ENCODE assay signal across 7 cellular contexts in genomic region chr21:41878831-41879189, GRCh38. TPM values are rescaled to one million over a fixed set of nuclear protein-coding genes. Genes with fewer than 3 reads are reported as not detected.
DNase-seq lines count a peak whose midpoint lies in the region; ATAC-seq, FAIRE-seq and TF ChIP-seq lines count a peak whose summit lies in the region.

No MANE protein-coding gene starts in this region.

- H3K4me3 Mint-ChIP-seq in immature natural killer cell: peak overlapping the region in 4 of 5 donors; percentile 50 to 70 (median 61)

- DNase-seq in GM12892 (ENCODE audit: insufficient read length): peak; percentile 77
- DNase-seq in NCI-H1417 (lab: John Stamatoyannopoulos, UW): peak; percentile 81 to 93 (median 88)
- peak; percentile 74 for DNase-seq in UCSD-AML1 (lab: John Stamatoyannopoulos, UW; ENCODE audit: unreplicated experiment)
- peak; percentile 75 for DNase-seq in brain microvascular endothelial cell
- DNase-seq in immature natural killer cell: peak; percentile 71 to 75 (median 74)
- peak; percentile 60 to 65 for DNase-seq in stimulated activated CD4-positive, alpha-beta T cell treated with anti-CD3 and anti-CD28 coated beads, Interleukin-12 subunit alpha, Interleukin-12 subunit beta, amount 100 ng/mL, for 24 hours (ENCODE audit: low read depth in 2 of 2)

- no peaks in the 10 kb centered on the region for H3K27me3 ChIP-seq in brain microvascular endothelial cell (replicated peaks)

- peak overlapping the region; percentile 75 for H3K27ac ChIP-seq in brain microvascular endothelial cell

- peaks cover 18 to 40% of the 10 kb centered on the region in 2 donors for H3K4me1 Mint-ChIP-seq in immature natural killer cell

- TF ChIP-seq CTCF in brain microvascular endothelial cell (IDR thresholded peaks at IDR 0.05; ENCODE audit: low read depth, low read length, missing control alignments): no peak

- peak; percentile 47 for ATAC-seq in HG02642 (IDR thresholded peaks at IDR 0.05; ENCODE audit: poor library complexity, unreplicated experiment)

- FAIRE-seq in GM12892 (lab: Jason Lieb, UNC): peak; percentile 9

- peak overlapping the region; percentile 79 for H3K4me3 ChIP-seq in brain microvascular endothelial cell (ENCODE audit: low read depth, low read length)

- peaks cover 0 to 4% (median 0%) of the 10 kb centered on the region in 3 donors for H3K36me3 Mint-ChIP-seq in immature natural killer cell

- H3K27ac Mint-ChIP-seq in immature natural killer cell: peak overlapping the region in 2 of 6 donors; percentile 61 to 62

- in situ Hi-C loops in brain microvascular endothelial cell (cut with HindIII; ENCODE audit: low pct_ligation_motif_present, low sequenced_read_pairs): no loop called here

- no peak for TF ChIP-seq POLR2A in GM12892 (IDR thresholded peaks at IDR 0.05; ENCODE audit: low read depth, low read length)

- H3K27me3 Mint-ChIP-seq in immature natural killer cell (ENCODE audit: low read depth in 3 of 3): peaks cover 0 to 8% (median 5%) of the 10 kb centered on the region in 3 donors

- H3K36me3 ChIP-seq in brain microvascular endothelial cell (replicated peaks): no peaks in the 10 kb centered on the region

- H3K9me3 Mint-ChIP-seq in immature natural killer cell: no peaks in the 10 kb centered on the region

RNA-seq across cellular contexts. Expression of gene PRDM15, which starts 0.3 kb away (rescaled TPM):
- 5.4 TPM for polyA plus RNA-seq in GM12892 (2012; ENCODE audit: missing spikeins)
- 1 to 10 TPM in 2 of 3 donors, not detected in 1; 1.3 to 3.5 TPM for polyA plus RNA-seq in immature natural killer cell

Comparison
In these comparisons a context has a peak if more than half of its experiments do, and no peak if none do; other contexts are left out.
1. Peak in every context shown above with its lines: DNase-seq, ATAC-seq, H3K4me3 ChIP-seq and H3K27ac ChIP-seq.